ENCODE assay signal across 6 cellular contexts in genomic region chr16:30318647-30319046, GRCh38. TPM values are rescaled to one million over a fixed set of nuclear protein-coding genes. Genes with fewer than 3 reads are reported as not detected.
"Had no signal": no experiment of that assay in that cellular context is flagged by ENCODE, and none has a peak within 500 bp of the region (broad histone marks: within the 10 kb centered on the region; RNA-seq: fewer than 3 reads in every experiment).

No MANE protein-coding gene starts in this region.

RNA-seq across cellular contexts. Expression of gene MYL11, which starts 56.0 kb away (rescaled TPM):
- total RNA-seq: M059J, PC-3, Peyer's patch, Right ventricle myocardium inferior, RPMI7951, SK-MEL-5 had no signal
